14 cellular contexts compared by ENCODE assay signal in genomic region chr3:36197176-36197575, GRCh38.
A peak's percentile ranks its signal among the peaks of the same experiment; 100 is the strongest.
DNase-seq lines count a peak whose midpoint lies in the region; ATAC-seq lines count a peak whose summit lies in the region.
"Had no signal": no experiment of that assay in that cellular context is flagged by ENCODE, and none has a peak within 500 bp of the region (broad histone marks: within the 10 kb centered on the region; RNA-seq: fewer than 3 reads in every experiment).

No MANE protein-coding gene starts in this region.

- peaks cover 7% of the 10 kb centered on the region for H3K9me3 Mint-ChIP-seq in stimulated activated effector memory CD8-positive, alpha-beta T cell treated with anti-CD3 and anti-CD28 coated beads, Interleukin-12 subunit alpha, Interleukin-12 subunit beta, amount 100 ng/mL, for 72 hours
- H3K9me3 Mint-ChIP-seq: CD8-positive, alpha-beta T cell had no signal

- ATAC-seq in left lobe of liver (no peak), HG02623 (IDR thresholded peaks at IDR 0.05; ENCODE audit: unreplicated experiment) (no peak)
- no peak for ATAC-seq in stimulated activated effector memory CD8-positive, alpha-beta T cell treated with anti-CD3 and anti-CD28 coated beads, Interleukin-12 subunit alpha, Interleukin-12 subunit beta, amount 100 ng/mL, for 72 hours
- ATAC-seq: CD8-positive, alpha-beta T cell had no signal

- DNase-seq in DMS 273 (lab: John Stamatoyannopoulos, UW; ENCODE audit: unreplicated experiment) (peak; percentile 57), G401 (ENCODE audit: low spot score) (peak; percentile 95), cerebellar nuclear complex (lab: John Stamatoyannopoulos, UW) (peak; percentile 67 to 83), left lobe of liver (ENCODE audit: low spot score) (no peak)
- DNase-seq in stimulated activated effector memory CD8-positive, alpha-beta T cell treated with anti-CD3 and anti-CD28 coated beads, Interleukin-12 subunit alpha, Interleukin-12 subunit beta, amount 100 ng/mL, for 72 hours (ENCODE audit: low spot score in 2 of 2): no peak
- DNase-seq: 8988T; Caco-2; CD4-positive, CD25-positive, alpha-beta regulatory T cell; CD8-positive, alpha-beta T cell; DMS53; DMS79 treated with DMSO at 0.1 percent for 48 hours; GOT3; HFFc6 had no signal

- in situ Hi-C loops in G401 (cut with HindIII; ENCODE audit: low sequenced_read_pairs): no loop called here

- no peaks in the 10 kb centered on the region for H3K36me3 Mint-ChIP-seq in stimulated activated effector memory CD8-positive, alpha-beta T cell treated with anti-CD3 and anti-CD28 coated beads, Interleukin-12 subunit alpha, Interleukin-12 subunit beta, amount 100 ng/mL, for 72 hours
- H3K36me3 Mint-ChIP-seq: CD4-positive, CD25-positive, alpha-beta regulatory T cell; CD8-positive, alpha-beta T cell had no signal

- H3K4me3 Mint-ChIP-seq in stimulated activated effector memory CD8-positive, alpha-beta T cell treated with anti-CD3 and anti-CD28 coated beads, Interleukin-12 subunit alpha, Interleukin-12 subunit beta, amount 100 ng/mL, for 72 hours: no peak overlapping the region
- H3K4me3 Mint-ChIP-seq: CD4-positive, CD25-positive, alpha-beta regulatory T cell; CD8-positive, alpha-beta T cell; HFFc6 had no signal

- H3K4me1 Mint-ChIP-seq in stimulated activated effector memory CD8-positive, alpha-beta T cell treated with anti-CD3 and anti-CD28 coated beads, Interleukin-12 subunit alpha, Interleukin-12 subunit beta, amount 100 ng/mL, for 72 hours: no peaks in the 10 kb centered on the region
- H3K4me1 Mint-ChIP-seq: CD4-positive, CD25-positive, alpha-beta regulatory T cell had no signal

- no peak overlapping the region for H3K27ac Mint-ChIP-seq in stimulated activated effector memory CD8-positive, alpha-beta T cell treated with anti-CD3 and anti-CD28 coated beads, Interleukin-12 subunit alpha, Interleukin-12 subunit beta, amount 100 ng/mL, for 72 hours
- H3K27ac Mint-ChIP-seq: CD4-positive, CD25-positive, alpha-beta regulatory T cell; CD8-positive, alpha-beta T cell; HFFc6 had no signal

Comparison
In these comparisons a context has a peak if more than half of its experiments do, and no peak if none do; other contexts are left out.
1. DNase-seq: peak in DMS 273 (single experiment), G401 (single experiment) and cerebellar nuclear complex (2 of 2); none in left lobe of liver (single experiment) and stimulated activated effector memory CD8-positive, alpha-beta T cell treated with anti-CD3 and anti-CD28 coated beads, Interleukin-12 subunit alpha, Interleukin-12 subunit beta, amount 100 ng/mL, for 72 hours (0 of 2).